ENCODE assay signal across 9 cellular contexts in genomic region chr7:149622444-149623210, GRCh38.
DNase-seq lines count a peak whose midpoint lies in the region; ATAC-seq and TF ChIP-seq lines count a peak whose summit lies in the region.
"Had no signal": no experiment of that assay in that cellular context is flagged by ENCODE, and none has a peak within 500 bp of the region (broad histone marks: within the 10 kb centered on the region; RNA-seq: fewer than 3 reads in every experiment).

No MANE protein-coding gene starts in this region.

- H3K9me3 Mint-ChIP-seq in brain (no peaks in the 10 kb centered on the region), natural killer cell (no peaks in the 10 kb centered on the region)

- TF ChIP-seq CTCF in BE2C (IDR thresholded peaks at IDR 0.05; ENCODE audit: low read depth, low read length) (no peak), brain (conservative IDR thresholded peaks at IDR 0.05) (no peak), natural killer cell (IDR thresholded peaks at IDR 0.05) (no peak), body of pancreas (IDR thresholded peaks at IDR 0.05) (no peak)

- H3K36me3 Mint-ChIP-seq in brain: peaks cover 43% of the 10 kb centered on the region
- no peaks in the 10 kb centered on the region for H3K36me3 Mint-ChIP-seq in natural killer cell

- H3K9ac ChIP-seq in HUES64 (ENCODE audit: low read depth, low read length): no peak overlapping the region

- H3K4me1 ChIP-seq in BE2C (no peaks in the 10 kb centered on the region), HUES64 (ENCODE audit: insufficient read depth, low read length) (peaks cover 5% of the 10 kb centered on the region), body of pancreas (peaks cover 26% of the 10 kb centered on the region)
- H3K4me1 ChIP-seq: foreskin keratinocyte had no signal

- peaks cover 24% of the 10 kb centered on the region for H3K36me3 ChIP-seq in BE2C
- H3K36me3 ChIP-seq in HUES64 (ENCODE audit: insufficient read depth, low read length): peaks cover 35% of the 10 kb centered on the region
- peaks cover 11 to 23% of the 10 kb centered on the region in 2 donors for H3K36me3 ChIP-seq in body of pancreas (replicated peaks in 1 of 2; ENCODE audit: insufficient read depth in 1 of 2, low read depth in 2 of 2)

- TF ChIP-seq POLR2A in body of pancreas (IDR thresholded peaks at IDR 0.05): no peak

- peak overlapping the region in 4 of 5 experiments; percentile 60 to 95 (median 91) for H3K27ac Mint-ChIP-seq in brain
- H3K27ac Mint-ChIP-seq in natural killer cell: peak overlapping the region; percentile 88 to 95

- intact Hi-C loops in natural killer cell (cut with micrococcal nuclease) (loop anchor here (2.0 kb wide), 1 partner anchor 128 kb away; no protein-coding TSS in a partner anchor), body of pancreas (cut with DNase I) (no loop called here)

- H3K27ac ChIP-seq in HUES64 (ENCODE audit: low read depth, low read length) (no peak overlapping the region), body of pancreas (no peak overlapping the region)
- H3K27ac ChIP-seq: foreskin keratinocyte had no signal

- H3K4me3 ChIP-seq in BE2C (ENCODE audit: low read depth, low read length): peak overlapping the region; percentile 95
- H3K4me3 ChIP-seq in HUES64 (ENCODE audit: low read length): peak overlapping the region; percentile 77; the same call in 1 of the 2 replicates
- H3K4me3 ChIP-seq in body of pancreas: no peak overlapping the region

- H3K4me3 Mint-ChIP-seq in brain (peak overlapping the region; percentile 95 to 99 (median 96)), natural killer cell (peak overlapping the region; percentile 93)

- 89% methylated on average over 10 of the region's 10 CpGs for WGBS in HUES64
- 73 to 77% methylated on average over 10 of the region's 10 CpGs for WGBS in body of pancreas, 2 donors

- H3K27me3 ChIP-seq in BE2C (no peaks in the 10 kb centered on the region), HUES64 (ENCODE audit: insufficient read depth, low read length) (no peaks in the 10 kb centered on the region), body of pancreas (no peaks in the 10 kb centered on the region)
- H3K27me3 ChIP-seq: foreskin keratinocyte had no signal

- no peak for ATAC-seq in natural killer cell
- no peak for ATAC-seq in body of pancreas

- no peaks in the 10 kb centered on the region for H3K9me3 ChIP-seq in BE2C
- H3K9me3 ChIP-seq in HUES64 (ENCODE audit: insufficient read depth, low read depth, low read length): no peaks in the 10 kb centered on the region
- no peaks in the 10 kb centered on the region for H3K9me3 ChIP-seq in body of pancreas

- peaks cover 36% of the 10 kb centered on the region for H3K4me1 Mint-ChIP-seq in brain
- H3K4me1 Mint-ChIP-seq in natural killer cell: peaks cover 41 to 47% of the 10 kb centered on the region in 2 donors

- DNase-seq in BE2C: no peak
- no peak for DNase-seq in natural killer cell
- no peak for DNase-seq in AG08396 (ENCODE audit: low spot score)
- no peak for DNase-seq in DMS114 treated with DMSO at 0.1 percent for 48 hours (lab: John Stamatoyannopoulos, UW; ENCODE audit: unreplicated experiment)
- DNase-seq in body of pancreas: no peak
- no peak for DNase-seq in NCI-H2171 (lab: John Stamatoyannopoulos, UW)

- H3K27me3 Mint-ChIP-seq in brain: peaks cover 12% of the 10 kb centered on the region
- H3K27me3 Mint-ChIP-seq in natural killer cell (ENCODE audit: low read depth in 2 of 2): peaks cover 3 to 6% of the 10 kb centered on the region in 2 donors

Comparison
In these comparisons a context has a peak if more than half of its experiments do, and no peak if none do; other contexts are left out.
1. H3K4me3 ChIP-seq: peak in BE2C (single experiment) and HUES64 (single experiment); none in body of pancreas (0 of 2).